Comparison of ENCODE assay signal across 2 cellular contexts in genomic region chr4:21879187-21879586, GRCh38.
TF ChIP-seq lines count a peak whose summit lies in the region.

No MANE protein-coding gene starts in this region.

TF ChIP-seq in HCT116, 20 proteins besides CTCF, POLR2A, EP300 and RAD21 (continued from another document):
- TF ChIP-seq MAX (IDR thresholded peaks at IDR 0.05) (no peak), EZH2 (IDR thresholded peaks at IDR 0.05) (no peak), ZNF274 (IDR thresholded peaks at IDR 0.05; ENCODE audit: low read depth, low read length) (no peak), TCF7L2 (IDR thresholded peaks at IDR 0.05; ENCODE audit: borderline replicate concordance, extremely low read depth, insufficient read depth, insufficient read length) (no peak)

TF ChIP-seq in WTC11, 78 proteins besides CTCF, POLR2A, EP300 and RAD21 (continued from another document):
- TF ChIP-seq E2F1 (CRISPR knock-in tag; IDR thresholded peaks at IDR 0.05) (no peak), ZSCAN18 (CRISPR knock-in tag; IDR thresholded peaks at IDR 0.05) (no peak), STAT6 (CRISPR knock-in tag; conservative IDR thresholded peaks at IDR 0.05; ENCODE audit: low read depth) (no peak)
